Comparison of ENCODE assay signal across 31 cellular contexts in the genomic region with DNA sequence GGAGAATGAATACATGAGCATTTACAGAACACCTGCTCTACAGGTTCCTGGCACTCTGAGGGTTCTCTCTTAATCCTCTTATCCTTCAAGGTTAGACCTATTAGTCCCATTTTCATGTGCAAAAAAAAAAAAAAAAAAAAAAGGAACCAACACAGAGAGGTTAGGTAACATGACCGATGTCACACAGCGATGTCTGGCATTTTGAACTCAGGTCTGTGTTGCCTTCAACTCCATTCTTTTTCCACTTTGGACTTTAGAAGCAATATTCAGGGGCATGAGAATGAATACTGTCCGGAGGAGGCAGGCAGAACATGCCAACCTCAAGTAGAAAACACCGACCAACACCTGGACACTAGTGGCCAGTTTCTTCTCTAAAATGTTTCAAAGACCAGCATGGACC. TPM values are rescaled to one million over a fixed set of nuclear protein-coding genes. Genes with fewer than 3 reads are reported as not detected.
"Had no signal": no experiment of that assay in that cellular context is flagged by ENCODE, and none has a peak within 500 bp of the region (broad histone marks: within the 10 kb centered on the region; RNA-seq: fewer than 3 reads in every experiment).

No MANE protein-coding gene starts in this region.

- FAIRE-seq: endometrium, islet of Langerhans, keratinocyte had no signal

- H3K9me3 ChIP-seq: colonic mucosa, esophagus squamous epithelium, gastrocnemius medialis, heart right ventricle, left lung, lower lobe of right lung, mucosa of descending colon had no signal

- H3K27ac ChIP-seq: colonic mucosa, epithelial cell of prostate, esophagus squamous epithelium, gastrocnemius medialis, heart right ventricle, left lung, lower lobe of right lung had no signal

- H3K27ac Mint-ChIP-seq: dendritic cell treated with granulocyte-macrophage colony-stimulating factor and Interleukin-4, amounts not matched to agents 40 ng/mL and 50 ng/mL, for 4 days; effector memory CD8-positive, alpha-beta T cell; endodermal cell; mesothelial cell of epicardium had no signal

- H3K4me3 ChIP-seq: colonic mucosa, esophagus squamous epithelium, gastrocnemius medialis, heart right ventricle, left lung, lower lobe of right lung, mucosa of descending colon had no signal

- H3K36me3 Mint-ChIP-seq: mesothelial cell of epicardium had no signal

- H3K4me1 ChIP-seq: colonic mucosa, esophagus squamous epithelium, gastrocnemius medialis, left lung, lower lobe of right lung had no signal

- H3K36me3 ChIP-seq: colonic mucosa, esophagus squamous epithelium, gastrocnemius medialis, heart right ventricle, left lung, lower lobe of right lung had no signal

- DNase-seq: colonic mucosa; cortex of kidney; effector CD8-positive, alpha-beta T cell; effector memory CD8-positive, alpha-beta T cell; endodermal cell; erythroblast; esophagus squamous epithelium; foreskin fibroblast; foreskin melanocyte; gastrocnemius medialis; glutamatergic neuron; head of caudate nucleus; heart right ventricle; hippocampal formation; left cardiac atrium; left lung; left ventricle myocardium superior; lower lobe of right lung; mesenchymal stem cell; mucosa of descending colon; naive B cell had no signal

- ATAC-seq: effector memory CD8-positive, alpha-beta T cell; esophagus mucosa; gastrocnemius medialis; heart right ventricle; left cardiac atrium; left lung; left ventricle myocardium superior; lower lobe of right lung; mucosa of descending colon had no signal

- H3K9me3 Mint-ChIP-seq: dendritic cell treated with granulocyte-macrophage colony-stimulating factor and Interleukin-4, amounts not matched to agents 40 ng/mL and 50 ng/mL, for 4 days; effector memory CD8-positive, alpha-beta T cell; endodermal cell; mesothelial cell of epicardium; naive B cell had no signal

- H3K27me3 ChIP-seq: colonic mucosa had no signal

- H3K4me3 Mint-ChIP-seq: dendritic cell treated with granulocyte-macrophage colony-stimulating factor and Interleukin-4, amounts not matched to agents 40 ng/mL and 50 ng/mL, for 4 days; effector memory CD8-positive, alpha-beta T cell; endodermal cell; mesothelial cell of epicardium; naive B cell had no signal

RNA-seq across cellular contexts. Expression of a gene that starts 10.4 kb away (rescaled TPM):
- total RNA-seq: esophagus mucosa, glomerular endothelial cell, kidney epithelial cell, left ventricle myocardium superior, myocyte had no signal
- polyA plus RNA-seq: keratinocyte had no signal
